In genomic region chrX:103429026-103429425, GRCh38 we compare ENCODE assay signal across 6 cellular contexts. TPM values are rescaled to one million over a fixed set of nuclear protein-coding genes. Genes with fewer than 3 reads are reported as not detected.
DNase-seq lines count a peak whose midpoint lies in the region; TF ChIP-seq lines count a peak whose summit lies in the region.
"Not testable (repeated sequence)": the region's sequence is repeated elsewhere in the genome, so short reads cannot be mapped to it uniquely, and the experiment has no call there.

No MANE protein-coding gene starts in this region.

- H3K9ac ChIP-seq in HUES48 (ENCODE audit: low read depth, low read length); HUES64 (ENCODE audit: low read depth, low read length); trophoblast cell (ENCODE audit: low read length): not testable (repeated sequence)
- H3K9ac ChIP-seq in endodermal cell (ENCODE audit: extremely low read depth, low read length, poor library complexity, severe bottlenecking) (peak overlapping the region; percentile 98), mesendoderm (ENCODE audit: low read length) (peak overlapping the region; percentile 39)

- H2BK120ac ChIP-seq in mesendoderm (ENCODE audit: low read depth, low read length); trophoblast cell (ENCODE audit: insufficient read depth, low read length, poor library complexity): not testable (repeated sequence)

- H2BK12ac ChIP-seq in trophoblast cell (ENCODE audit: low read length) = not testable (repeated sequence)

- not testable (repeated sequence) for H3K36me3 ChIP-seq in H7 (replicated peaks; ENCODE audit: control insufficient read depth, insufficient read depth, low read length); HUES48 (ENCODE audit: control insufficient read depth, insufficient read depth, low read length); HUES64 (ENCODE audit: insufficient read depth, low read length); mesendoderm (ENCODE audit: control insufficient read depth, insufficient read depth, low read length); trophoblast cell (ENCODE audit: control insufficient read depth in 1 of 2, insufficient read depth in 2 of 2, low read length in 2 of 2)
- H3K36me3 ChIP-seq in endodermal cell (ENCODE audit: control insufficient read depth, insufficient read depth, low read length) = peaks cover 43% of the 10 kb centered on the region

- H3K27ac ChIP-seq in HUES48 (ENCODE audit: low read depth, low read length) = peak overlapping the region; percentile 61
- peak overlapping the region; percentile 46; the same call in 1 of the 2 replicates for H3K27ac ChIP-seq in HUES64 (ENCODE audit: low read depth, low read length)
- H3K27ac ChIP-seq in endodermal cell (ENCODE audit: low read depth, low read length); trophoblast cell (ENCODE audit: low read depth, low read length): not testable (repeated sequence)
- H3K27ac ChIP-seq in mesendoderm (ENCODE audit: low read depth, low read length) = peak overlapping the region; percentile 75

- not testable (repeated sequence) for H3K23ac ChIP-seq in mesendoderm (ENCODE audit: low read length); trophoblast cell (ENCODE audit: low read length)

- H4K5ac ChIP-seq in mesendoderm (ENCODE audit: low read length) = not testable (repeated sequence)

- not testable (repeated sequence) for H2BK15ac ChIP-seq in mesendoderm (replicated peaks; ENCODE audit: low read depth)

- not testable (repeated sequence) for H2AFZ ChIP-seq in trophoblast cell (ENCODE audit: insufficient read depth, low read length, poor library complexity)

- H3K4me2 ChIP-seq in mesendoderm (ENCODE audit: low read length); trophoblast cell (ENCODE audit: low read length): not testable (repeated sequence)

- H3K4me1 ChIP-seq in HUES48 (ENCODE audit: control insufficient read depth, insufficient read depth, low read length) (peaks cover 27% of the 10 kb centered on the region), HUES64 (ENCODE audit: insufficient read depth, low read length) (peaks cover 29% of the 10 kb centered on the region)
- not testable (repeated sequence) for H3K4me1 ChIP-seq in endodermal cell (ENCODE audit: control insufficient read depth, insufficient read depth, low read length); mesendoderm (ENCODE audit: control insufficient read depth, low read depth, low read length); trophoblast cell (ENCODE audit: control insufficient read depth in 1 of 2, insufficient read depth in 2 of 2, low read length in 2 of 2)

- peaks cover 15% of the 10 kb centered on the region for H3K36me3 Mint-ChIP-seq in endodermal cell (ENCODE audit: low read depth)

- H3K4me3 ChIP-seq in H7 (ENCODE audit: insufficient read depth, low read depth, low read length) (peak overlapping the region; percentile 12; the same call in 1 of the 2 replicates), endodermal cell (ENCODE audit: low read length) (peak overlapping the region; percentile 84)
- H3K4me3 ChIP-seq in HUES48 (ENCODE audit: low read depth, low read length); HUES64 (ENCODE audit: low read length); mesendoderm (ENCODE audit: low read length); trophoblast cell (ENCODE audit: low read depth, low read length): not testable (repeated sequence)

- H3K27ac Mint-ChIP-seq in endodermal cell = not testable (repeated sequence)

- not testable (repeated sequence) for H3K4ac ChIP-seq in mesendoderm (ENCODE audit: low read depth, low read length); trophoblast cell (ENCODE audit: low read depth, low read length)

- peak overlapping the region; percentile 14 for H4K91ac ChIP-seq in trophoblast cell (ENCODE audit: low read depth, low read length)

- H4K8ac ChIP-seq in mesendoderm (ENCODE audit: low read depth, low read length); trophoblast cell (ENCODE audit: low read depth, low read length): not testable (repeated sequence)

- not testable (repeated sequence) for H2BK5ac ChIP-seq in mesendoderm (ENCODE audit: low read length); trophoblast cell (ENCODE audit: low read depth, low read length, poor library complexity)

- not testable (repeated sequence) for H3K14ac ChIP-seq in trophoblast cell (ENCODE audit: low read length)

- H3K56ac ChIP-seq in mesendoderm (ENCODE audit: low read length) = peak overlapping the region; percentile 76

- H3K27me3 Mint-ChIP-seq in endodermal cell (ENCODE audit: insufficient read depth) = not testable (repeated sequence)

- peaks cover 27% of the 10 kb centered on the region for H3K4me1 Mint-ChIP-seq in endodermal cell

- not testable (repeated sequence) for H3K79me1 ChIP-seq in mesendoderm (ENCODE audit: low read length); trophoblast cell (ENCODE audit: low read length)

- not testable (repeated sequence) for H3K27me3 ChIP-seq in H7 (ENCODE audit: control insufficient read depth, insufficient read depth, low read length); HUES48 (ENCODE audit: control insufficient read depth, insufficient read depth, low read length); HUES64 (ENCODE audit: insufficient read depth, low read length); endodermal cell (ENCODE audit: control insufficient read depth, insufficient read depth, low read length, poor library complexity, severe bottlenecking); mesendoderm (ENCODE audit: insufficient read depth, low read length, poor library complexity); trophoblast cell (ENCODE audit: insufficient read depth, low read length)

- not testable (repeated sequence) for DNase-seq in H7, trophoblast cell
- DNase-seq in endodermal cell (peak; percentile 78), mesendoderm (peak; percentile 65)

- 35% methylated on average over 7 of the region's 7 CpGs for WGBS in HUES64
- 33 to 41% methylated on average over 1 to 7 of the region's 7 CpGs for WGBS in endodermal cell (ENCODE audit: insufficient coverage in 1 of 2, insufficient read length in 1 of 2), 2 experiments
- no CpG with 5 or more reads among the region's 7 CpGs for WGBS in mesendoderm (ENCODE audit: extremely low coverage, insufficient coverage, low lambda C conversion rate)
- WGBS in trophoblast cell (ENCODE audit: extremely low coverage, insufficient coverage, insufficient read length) = no CpG with 5 or more reads among the region's 7 CpGs

- TF ChIP-seq CTCF in endodermal cell (conservative IDR thresholded peaks at IDR 0.05) = not testable (repeated sequence)

- H3K9me3 ChIP-seq in HUES48 (ENCODE audit: control insufficient read depth, insufficient read depth, low read length); HUES64 (ENCODE audit: insufficient read depth, low read depth, low read length); endodermal cell (ENCODE audit: control insufficient read depth, low read length); trophoblast cell (ENCODE audit: insufficient read depth, low read depth, low read length): not testable (repeated sequence)

- not testable (repeated sequence) for H4K12ac ChIP-seq in trophoblast cell (ENCODE audit: low read depth, low read length)

- not testable (repeated sequence) for H3K79me2 ChIP-seq in mesendoderm (ENCODE audit: control insufficient read depth, insufficient read depth, low read length); trophoblast cell (ENCODE audit: control insufficient read depth, insufficient read depth, low read length, poor library complexity)

- H3K9me3 Mint-ChIP-seq in endodermal cell = not testable (repeated sequence)

- H3K18ac ChIP-seq in mesendoderm (ENCODE audit: low read length); trophoblast cell (ENCODE audit: low read length): not testable (repeated sequence)

- H2AK5ac ChIP-seq in mesendoderm (ENCODE audit: low read length); trophoblast cell (ENCODE audit: low read length): not testable (repeated sequence)

- H3K4me3 Mint-ChIP-seq in endodermal cell = not testable (repeated sequence)

RNA-seq across cellular contexts. Expression of gene BEX3, which starts 52.7 kb away (rescaled TPM):
- total RNA-seq in H7 (2014; rRNA removed; shearing (Covaris generic)) = 694 and 703 TPM in 2 replicates
- polyA plus RNA-seq in HUES64 (2013, experiment 1 of 2) = 401 TPM
- polyA plus RNA-seq in HUES64 (2013, experiment 2 of 2) = 452 TPM
- 100 to 1,000 TPM; 595 to 651 TPM for total RNA-seq in endodermal cell
- polyA plus RNA-seq in endodermal cell (2013, experiment 1 of 2) = 492 TPM
- polyA plus RNA-seq in endodermal cell (2013, experiment 2 of 2) = 451 TPM
- 551 TPM for polyA plus RNA-seq in mesendoderm (2013, experiment 1 of 2)
- polyA plus RNA-seq in mesendoderm (2013, experiment 2 of 2) = 526 TPM
- polyA plus RNA-seq in trophoblast cell (2013) = 300 and 305 TPM in 2 replicates
